ENCODE assay signal across 16 cellular contexts in genomic region chr2:191222507-191222906, GRCh38. TPM values are rescaled to one million over a fixed set of nuclear protein-coding genes. Genes with fewer than 3 reads are reported as not detected.
A peak's percentile ranks its signal among the peaks of the same experiment; 100 is the strongest.
DNase-seq lines count a peak whose midpoint lies in the region; ATAC-seq and TF ChIP-seq lines count a peak whose summit lies in the region.
"Had no signal": no experiment of that assay in that cellular context is flagged by ENCODE, and none has a peak within 500 bp of the region (broad histone marks: within the 10 kb centered on the region; RNA-seq: fewer than 3 reads in every experiment).

No MANE protein-coding gene starts in this region.

- peak overlapping the region; percentile 65 for H3K4me3 Mint-ChIP-seq in glutamatergic neuron (ENCODE audit: unreplicated experiment)
- no peak overlapping the region for H3K4me3 Mint-ChIP-seq in activated T-helper 1 cell treated with anti-CD3 and anti-CD28 coated beads, Interleukin-12 subunit alpha, Interleukin-12 subunit beta, Interleukin-2, Interleukin-4 antibody, amounts not matched to agents 30 ng/mL and 10 ng/mL and 1 ng/mL, durations not matched to agents 14 hours and 24 hours and 36 hours
- H3K4me3 Mint-ChIP-seq: CD8-positive, alpha-beta T cell; natural killer cell treated with Interleukin-12 subunit alpha and Interleukin-12 subunit beta and Interleukin-15 and Interleukin-18, amount 100 ng/mL, for 72 hours; type B pancreatic cell had no signal

- H3K27me3 Mint-ChIP-seq in glutamatergic neuron (ENCODE audit: unreplicated experiment) = peaks cover 2% of the 10 kb centered on the region
- peaks cover 5% of the 10 kb centered on the region for H3K27me3 Mint-ChIP-seq in activated T-helper 1 cell treated with anti-CD3 and anti-CD28 coated beads, Interleukin-12 subunit alpha, Interleukin-12 subunit beta, Interleukin-2, Interleukin-4 antibody, amounts not matched to agents 30 ng/mL and 10 ng/mL and 1 ng/mL, durations not matched to agents 14 hours and 24 hours and 36 hours (ENCODE audit: insufficient read depth)
- H3K27me3 Mint-ChIP-seq: natural killer cell treated with Interleukin-12 subunit alpha and Interleukin-12 subunit beta and Interleukin-15 and Interleukin-18, amount 100 ng/mL, for 72 hours; type B pancreatic cell had no signal

- no peaks in the 10 kb centered on the region for H3K9me3 Mint-ChIP-seq in glutamatergic neuron (ENCODE audit: unreplicated experiment)
- peaks cover 18% of the 10 kb centered on the region for H3K9me3 Mint-ChIP-seq in activated T-helper 1 cell treated with anti-CD3 and anti-CD28 coated beads, Interleukin-12 subunit alpha, Interleukin-12 subunit beta, Interleukin-2, Interleukin-4 antibody, amounts not matched to agents 30 ng/mL and 10 ng/mL and 1 ng/mL, durations not matched to agents 14 hours and 24 hours and 36 hours
- H3K9me3 Mint-ChIP-seq in activated naive CD4-positive, alpha-beta T cell treated with anti-CD3 and anti-CD28 coated beads, Interleukin-2, amount 50 U/mL, for 72 hours = peaks cover 6 to 21% of the 10 kb centered on the region in 2 donors
- H3K9me3 Mint-ChIP-seq: CD8-positive, alpha-beta T cell had no signal

- no peaks in the 10 kb centered on the region for H3K36me3 Mint-ChIP-seq in glutamatergic neuron (ENCODE audit: unreplicated experiment)
- H3K36me3 Mint-ChIP-seq in activated T-helper 1 cell treated with anti-CD3 and anti-CD28 coated beads, Interleukin-12 subunit alpha, Interleukin-12 subunit beta, Interleukin-2, Interleukin-4 antibody, amounts not matched to agents 30 ng/mL and 10 ng/mL and 1 ng/mL, durations not matched to agents 14 hours and 24 hours and 36 hours (ENCODE audit: low read depth) = peaks cover 14% of the 10 kb centered on the region
- peaks cover 0 to 32% of the 10 kb centered on the region in 2 donors for H3K36me3 Mint-ChIP-seq in activated naive CD4-positive, alpha-beta T cell treated with anti-CD3 and anti-CD28 coated beads, Interleukin-2, amount 50 U/mL, for 72 hours
- H3K36me3 Mint-ChIP-seq: CD8-positive, alpha-beta T cell; type B pancreatic cell had no signal

- no peak for TF ChIP-seq CTCF in glutamatergic neuron (IDR thresholded peaks at IDR 0.05; ENCODE audit: partially characterized antibody, unreplicated experiment)

- peak; percentile 22 for DNase-seq in GM03348 (ENCODE audit: low spot score)
- peak; percentile 68 for DNase-seq in NOMO-1 treated with DMSO at 0.1 percent for 48 hours (lab: John Stamatoyannopoulos, UW; ENCODE audit: unreplicated experiment)
- peak; percentile 45 for DNase-seq in glutamatergic neuron
- DNase-seq in NCI-H2081 treated with DMSO at 0.1 percent for 48 hours (lab: John Stamatoyannopoulos, UW) = no peak
- no peak for DNase-seq in activated T-helper 1 cell treated with anti-CD3 and anti-CD28 coated beads, Interleukin-12 subunit alpha, Interleukin-12 subunit beta, Interleukin-2, Interleukin-4 antibody, amounts not matched to agents 30 ng/mL and 10 ng/mL and 1 ng/mL, durations not matched to agents 14 hours and 24 hours and 36 hours (ENCODE audit: low spot score)
- DNase-seq in stimulated activated naive CD4-positive, alpha-beta T cell (lab: John Stamatoyannopoulos, UW) = no peak
- DNase-seq in activated naive CD4-positive, alpha-beta T cell treated with anti-CD3 and anti-CD28 coated beads, Interleukin-2, amount 50 U/mL, for 72 hours (ENCODE audit: low spot score in 2 of 2) = no peak
- DNase-seq: activated CD4-positive, alpha-beta T cell treated with anti-CD3 and anti-CD28 coated beads, Interleukin-2, amount 50 U/mL, for 1 hour; body of pancreas; CD8-positive, alpha-beta T cell; hypothalamus; MG63; stimulated activated CD4-positive, alpha-beta T cell treated with anti-CD3 and anti-CD28 coated beads, Interleukin-2, amount 100 ng/mL, for 48 hours had no signal

- intact Hi-C loops in activated T-helper 1 cell treated with anti-CD3 and anti-CD28 coated beads, Interleukin-12 subunit alpha, Interleukin-12 subunit beta, Interleukin-2, Interleukin-4 antibody, amounts not matched to agents 30 ng/mL and 10 ng/mL and 1 ng/mL, durations not matched to agents 14 hours and 24 hours and 36 hours (cut with micrococcal nuclease) = no loop called here

- H3K27ac Mint-ChIP-seq in glutamatergic neuron (ENCODE audit: unreplicated experiment) = peak overlapping the region; percentile 90
- no peak overlapping the region for H3K27ac Mint-ChIP-seq in activated T-helper 1 cell treated with anti-CD3 and anti-CD28 coated beads, Interleukin-12 subunit alpha, Interleukin-12 subunit beta, Interleukin-2, Interleukin-4 antibody, amounts not matched to agents 30 ng/mL and 10 ng/mL and 1 ng/mL, durations not matched to agents 14 hours and 24 hours and 36 hours
- H3K27ac Mint-ChIP-seq in activated naive CD4-positive, alpha-beta T cell treated with anti-CD3 and anti-CD28 coated beads, Interleukin-2, amount 50 U/mL, for 72 hours = no peak overlapping the region
- H3K27ac Mint-ChIP-seq: CD8-positive, alpha-beta T cell; natural killer cell treated with Interleukin-12 subunit alpha and Interleukin-12 subunit beta and Interleukin-15 and Interleukin-18, amount 100 ng/mL, for 72 hours; type B pancreatic cell had no signal

- peak; percentile 51 for ATAC-seq in HG02938 (IDR thresholded peaks at IDR 0.05; ENCODE audit: unreplicated experiment)
- no peak for ATAC-seq in activated naive CD4-positive, alpha-beta T cell treated with anti-CD3 and anti-CD28 coated beads, Interleukin-2, amount 50 U/mL, for 72 hours
- ATAC-seq: body of pancreas; CD8-positive, alpha-beta T cell; natural killer cell treated with Interleukin-12 subunit alpha and Interleukin-12 subunit beta and Interleukin-15 and Interleukin-18, amount 100 ng/mL, for 72 hours had no signal

- H3K4me1 Mint-ChIP-seq in glutamatergic neuron (ENCODE audit: low read depth, unreplicated experiment) = peaks cover 21% of the 10 kb centered on the region
- peaks cover 26% of the 10 kb centered on the region for H3K4me1 Mint-ChIP-seq in activated T-helper 1 cell treated with anti-CD3 and anti-CD28 coated beads, Interleukin-12 subunit alpha, Interleukin-12 subunit beta, Interleukin-2, Interleukin-4 antibody, amounts not matched to agents 30 ng/mL and 10 ng/mL and 1 ng/mL, durations not matched to agents 14 hours and 24 hours and 36 hours (ENCODE audit: low read depth)

RNA-seq across cellular contexts. Expression of gene MYO1B, which starts 22.7 kb away (rescaled TPM):
- total RNA-seq in glutamatergic neuron (ENCODE audit: unreplicated experiment) = 129 TPM
- total RNA-seq in activated T-helper 1 cell treated with anti-CD3 and anti-CD28 coated beads, Interleukin-12 subunit alpha, Interleukin-12 subunit beta, Interleukin-2, Interleukin-4 antibody, amounts not matched to agents 30 ng/mL and 10 ng/mL and 1 ng/mL, durations not matched to agents 14 hours and 24 hours and 36 hours = 13.2 and 15.2 TPM in 2 replicates
- 10 to 100 TPM in 1 of 2 donors, 1 to 10 TPM in 1; 4.7 to 42.5 TPM for total RNA-seq in activated naive CD4-positive, alpha-beta T cell treated with anti-CD3 and anti-CD28 coated beads, Interleukin-2, amount 50 U/mL, for 72 hours

Comparison
In these comparisons a context has a peak if more than half of its experiments do, and no peak if none do; other contexts are left out.
1. DNase-seq: peak in GM03348 (single experiment), NOMO-1 treated with DMSO at 0.1 percent for 48 hours (single experiment) and glutamatergic neuron (single experiment); none in NCI-H2081 treated with DMSO at 0.1 percent for 48 hours (single experiment), activated T-helper 1 cell treated with anti-CD3 and anti-CD28 coated beads, Interleukin-12 subunit alpha, Interleukin-12 subunit beta, Interleukin-2, Interleukin-4 antibody, amounts not matched to agents 30 ng/mL and 10 ng/mL and 1 ng/mL, durations not matched to agents 14 hours and 24 hours and 36 hours (single experiment), stimulated activated naive CD4-positive, alpha-beta T cell (0 of 6) and activated naive CD4-positive, alpha-beta T cell treated with anti-CD3 and anti-CD28 coated beads, Interleukin-2, amount 50 U/mL, for 72 hours (0 of 2).